8 cellular contexts compared by ENCODE assay signal in the genomic region with DNA sequence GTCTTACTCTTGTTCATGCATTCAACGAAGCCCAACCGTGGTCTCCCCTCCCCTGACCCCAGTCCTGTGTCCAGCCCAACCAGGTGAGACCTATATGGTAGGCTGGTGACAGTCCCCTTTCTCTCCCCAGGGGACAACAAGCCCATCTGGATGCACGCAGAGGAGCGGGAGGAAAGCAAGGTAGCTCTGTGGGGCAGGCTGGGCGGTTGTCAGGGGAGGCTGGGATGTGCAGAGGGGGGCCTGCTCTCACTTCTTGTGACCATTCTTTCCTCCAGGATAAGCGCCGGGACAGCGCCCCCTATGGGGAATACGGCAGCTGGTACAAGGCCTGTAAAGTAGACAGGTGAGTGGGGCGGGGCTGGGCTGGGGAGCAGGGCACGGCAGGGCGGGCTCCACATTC. TPM values are rescaled to one million over a fixed set of nuclear protein-coding genes. Genes with fewer than 3 reads are reported as not detected.
DNase-seq lines count a peak whose midpoint lies in the region; ATAC-seq and TF ChIP-seq lines count a peak whose summit lies in the region.

No MANE protein-coding gene starts in this region.

- no peak overlapping the region for H3K27ac Mint-ChIP-seq in activated naive CD8-positive, alpha-beta T cell treated with anti-CD3 and anti-CD28 coated beads, Interleukin-2, amount 50 U/mL, for 24 hours
- no peak overlapping the region for H3K27ac Mint-ChIP-seq in progenitor cell of endocrine pancreas

- CTCF ChIA-PET in GM10248 (lab: Yijun Ruan, JAX): interaction anchor here (1.8 kb wide), 1 partner anchor 43 kb away, joined by 6 read pairs; no protein-coding TSS in a partner anchor

- no peaks in the 10 kb centered on the region for H3K9me3 Mint-ChIP-seq in activated naive CD8-positive, alpha-beta T cell treated with anti-CD3 and anti-CD28 coated beads, Interleukin-2, amount 50 U/mL, for 24 hours
- H3K9me3 Mint-ChIP-seq in progenitor cell of endocrine pancreas (ENCODE audit: low read depth): no peaks in the 10 kb centered on the region

- DNase-seq in GM10248 (ENCODE audit: extremely low spot score): no peak
- peak; percentile 63 for DNase-seq in activated naive CD8-positive, alpha-beta T cell treated with anti-CD3 and anti-CD28 coated beads, Interleukin-2, amount 50 U/mL, for 24 hours
- DNase-seq in progenitor cell of endocrine pancreas (ENCODE audit: low spot score, unreplicated experiment): no peak
- no peak for DNase-seq in middle frontal gyrus (ENCODE audit: extremely low spot score, low spot score)
- DNase-seq in NOMO-1 (lab: John Stamatoyannopoulos, UW; ENCODE audit: unreplicated experiment in 2 of 2): no peak
- no peak for DNase-seq in NCI-H1092 (lab: John Stamatoyannopoulos, UW)
- no peak for DNase-seq in effector CD4-positive, alpha-beta T cell

- H3K4me1 Mint-ChIP-seq in activated naive CD8-positive, alpha-beta T cell treated with anti-CD3 and anti-CD28 coated beads, Interleukin-2, amount 50 U/mL, for 24 hours: peaks cover 28% of the 10 kb centered on the region
- H3K4me1 Mint-ChIP-seq in progenitor cell of endocrine pancreas (ENCODE audit: low read depth): peaks cover 12% of the 10 kb centered on the region

- no peak overlapping the region for H3K4me3 Mint-ChIP-seq in activated naive CD8-positive, alpha-beta T cell treated with anti-CD3 and anti-CD28 coated beads, Interleukin-2, amount 50 U/mL, for 24 hours
- no peak overlapping the region for H3K4me3 Mint-ChIP-seq in progenitor cell of endocrine pancreas (ENCODE audit: low read depth)

- TF ChIP-seq CTCF in GM10248 (IDR thresholded peaks at IDR 0.05; ENCODE audit: control extremely low read depth, extremely low read depth, low read depth, missing control alignments): peak; percentile 40
- peak; percentile 49 for TF ChIP-seq CTCF in LNCAP (IDR thresholded peaks at IDR 0.05)
- TF ChIP-seq CTCF in progenitor cell of endocrine pancreas (IDR thresholded peaks at IDR 0.05; ENCODE audit: unreplicated experiment): peak; percentile 39

- H3K36me3 Mint-ChIP-seq in activated naive CD8-positive, alpha-beta T cell treated with anti-CD3 and anti-CD28 coated beads, Interleukin-2, amount 50 U/mL, for 24 hours (ENCODE audit: low read depth): peaks cover 24% of the 10 kb centered on the region
- peaks cover 7% of the 10 kb centered on the region for H3K36me3 Mint-ChIP-seq in progenitor cell of endocrine pancreas (ENCODE audit: insufficient read depth)

- no peak for ATAC-seq in activated naive CD8-positive, alpha-beta T cell treated with anti-CD3 and anti-CD28 coated beads, Interleukin-2, amount 50 U/mL, for 24 hours

- POLR2A ChIA-PET in GM10248 (lab: Yijun Ruan, JAX): interaction anchor here (0.6 kb wide), 1 partner anchor 460 kb away, joined by 8 read pairs; no protein-coding TSS in a partner anchor

- H3K27me3 Mint-ChIP-seq in activated naive CD8-positive, alpha-beta T cell treated with anti-CD3 and anti-CD28 coated beads, Interleukin-2, amount 50 U/mL, for 24 hours: peaks cover 3% of the 10 kb centered on the region
- H3K27me3 Mint-ChIP-seq in progenitor cell of endocrine pancreas: no peaks in the 10 kb centered on the region

RNA-seq across cellular contexts. Expression of a gene that starts 3.5 kb away (rescaled TPM):
- total RNA-seq in progenitor cell of endocrine pancreas: 100 and 102 TPM in 2 replicates

RNA-seq across cellular contexts. Expression of a gene that starts 7.4 kb away (rescaled TPM):
- 69.8 and 70.9 TPM in 2 replicates for total RNA-seq in progenitor cell of endocrine pancreas

RNA-seq across cellular contexts. Expression of a gene that starts 13.1 kb away (rescaled TPM):
- 21.3 and 21.7 TPM in 2 replicates for total RNA-seq in progenitor cell of endocrine pancreas

RNA-seq across cellular contexts. Expression of a gene that starts 24.1 kb away (rescaled TPM):
- 61.7 and 64.6 TPM in 2 replicates for total RNA-seq in progenitor cell of endocrine pancreas

RNA-seq across cellular contexts. Expression of a gene that starts 26.8 kb away (rescaled TPM):
- 0.33 and 0.57 TPM in 2 replicates for total RNA-seq in progenitor cell of endocrine pancreas
